Comparison of ENCODE assay signal across 24 cellular contexts in genomic region chr6:47729019-47729418, GRCh38. TPM values are rescaled to one million over a fixed set of nuclear protein-coding genes. Genes with fewer than 3 reads are reported as not detected.
DNase-seq lines count a peak whose midpoint lies in the region; ATAC-seq and TF ChIP-seq lines count a peak whose summit lies in the region.
"Had no signal": no experiment of that assay in that cellular context is flagged by ENCODE, and none has a peak within 500 bp of the region (broad histone marks: within the 10 kb centered on the region; RNA-seq: fewer than 3 reads in every experiment).

No MANE protein-coding gene starts in this region.

- H3K9me3 ChIP-seq in Panc1 (ENCODE audit: control insufficient read depth, insufficient read depth, low read depth, low read length), result no peaks in the 10 kb centered on the region
- H3K9me3 ChIP-seq: body of pancreas, prostate gland had no signal

- BruUV-seq in Panc1 (replicated peaks; lab: Mats Ljungman, UMichigan), result no TSS peak

- no peaks in the 10 kb centered on the region for H3K36me3 Mint-ChIP-seq in activated naive CD4-positive, alpha-beta T cell treated with anti-CD3 and anti-CD28 coated beads for 36 hours (ENCODE audit: low read depth)
- H3K36me3 Mint-ChIP-seq: CD8-positive, alpha-beta T cell; memory B cell; natural killer cell treated with Interleukin-12 subunit alpha and Interleukin-12 subunit beta and Interleukin-15 and Interleukin-18, amount 100 ng/mL, for 72 hours; stimulated activated naive B cell treated with anti-CD40 and anti-IgM and Interleukin-4, amounts not matched to agents 10 μg/mL and 1 μg/mL and 100 μg/mL, for 72 hours; type B pancreatic cell had no signal

- TF ChIP-seq CTCF in Panc1 (IDR thresholded peaks at IDR 0.05), result no peak
- TF ChIP-seq CTCF in foreskin keratinocyte (conservative IDR thresholded peaks at IDR 0.05), result no peak

- H3K27ac ChIP-seq in Panc1 (ENCODE audit: low read length), result no peak overlapping the region
- peak overlapping the region; percentile 93 for H3K27ac ChIP-seq in foreskin keratinocyte
- H3K27ac ChIP-seq: body of pancreas, prostate gland, WERI-Rb-1 had no signal

- POLR2A ChIA-PET in Panc1 (lab: Charles Lee), result no interaction called here

- H3K27me3 ChIP-seq in Panc1 (ENCODE audit: control insufficient read depth, insufficient read depth, low read length), result no peaks in the 10 kb centered on the region
- no peaks in the 10 kb centered on the region for H3K27me3 ChIP-seq in foreskin keratinocyte
- H3K27me3 ChIP-seq: body of pancreas had no signal

- no peaks in the 10 kb centered on the region for H3K36me3 ChIP-seq in Panc1 (ENCODE audit: control insufficient read depth, insufficient read depth, low read length)
- H3K36me3 ChIP-seq: prostate gland, WERI-Rb-1 had no signal

- peak overlapping the region; percentile 1 for H3K27ac Mint-ChIP-seq in activated naive CD4-positive, alpha-beta T cell treated with anti-CD3 and anti-CD28 coated beads for 36 hours
- no peak overlapping the region for H3K27ac Mint-ChIP-seq in stimulated activated naive CD8-positive, alpha-beta T cell treated with anti-CD3 and anti-CD28 coated beads, Interleukin-15, amount 100 ng/mL, for 72 hours
- H3K27ac Mint-ChIP-seq: CD8-positive, alpha-beta T cell; H9; memory B cell; natural killer cell treated with Interleukin-12 subunit alpha and Interleukin-12 subunit beta and Interleukin-15 and Interleukin-18, amount 100 ng/mL, for 72 hours; stimulated activated naive B cell treated with anti-CD40 and anti-IgM and Interleukin-4, amounts not matched to agents 10 μg/mL and 1 μg/mL and 100 μg/mL, for 72 hours; type B pancreatic cell had no signal

- H3K4me1 ChIP-seq in Panc1 (ENCODE audit: control insufficient read depth, insufficient read depth, low read length) (no peaks in the 10 kb centered on the region), foreskin keratinocyte (peaks cover 30% of the 10 kb centered on the region)
- H3K4me1 ChIP-seq: body of pancreas, prostate gland had no signal

- in situ Hi-C loops in Panc1 (cut with HindIII; ENCODE audit: low pct_unique_long_range_greater_than_20kb, low sequenced_read_pairs), result no loop called here

- no peaks in the 10 kb centered on the region for H3K9me3 Mint-ChIP-seq in activated naive CD4-positive, alpha-beta T cell treated with anti-CD3 and anti-CD28 coated beads for 36 hours
- H3K9me3 Mint-ChIP-seq in stimulated activated naive CD8-positive, alpha-beta T cell treated with anti-CD3 and anti-CD28 coated beads, Interleukin-15, amount 100 ng/mL, for 72 hours, result peaks cover 0 to 7% of the 10 kb centered on the region in 2 donors
- H3K9me3 Mint-ChIP-seq: CD8-positive, alpha-beta T cell; H9; memory B cell; natural killer cell treated with Interleukin-12 subunit alpha and Interleukin-12 subunit beta and Interleukin-15 and Interleukin-18, amount 100 ng/mL, for 72 hours; stimulated activated naive B cell treated with anti-CD40 and anti-IgM and Interleukin-4, amounts not matched to agents 10 μg/mL and 1 μg/mL and 100 μg/mL, for 72 hours had no signal

- intact Hi-C loops in activated naive CD4-positive, alpha-beta T cell treated with anti-CD3 and anti-CD28 coated beads for 36 hours (cut with micrococcal nuclease), result loop anchor here (1.0 kb wide), 3 partner anchors 10 to 14 kb away; no protein-coding TSS in a partner anchor
- intact Hi-C loops in Panc1 (cut with micrococcal nuclease; ENCODE audit: unreplicated experiment), result no loop called here

- CTCF ChIA-PET in activated naive CD4-positive, alpha-beta T cell treated with anti-CD3 and anti-CD28 coated beads for 36 hours (lab: Charles Lee), result interaction anchor here (1.4 to 2.7 kb wide), 2 partner anchors 10 to 97 kb away, joined by 3 to 18 read pairs; no protein-coding TSS in a partner anchor
- CTCF ChIA-PET in Panc1 (lab: Charles Lee), result no interaction called here

- no peak overlapping the region for H3K4me3 Mint-ChIP-seq in activated naive CD4-positive, alpha-beta T cell treated with anti-CD3 and anti-CD28 coated beads for 36 hours
- H3K4me3 Mint-ChIP-seq in stimulated activated naive CD8-positive, alpha-beta T cell treated with anti-CD3 and anti-CD28 coated beads, Interleukin-15, amount 100 ng/mL, for 72 hours, result no peak overlapping the region
- H3K4me3 Mint-ChIP-seq: CD8-positive, alpha-beta T cell; H9; memory B cell; natural killer cell treated with Interleukin-12 subunit alpha and Interleukin-12 subunit beta and Interleukin-15 and Interleukin-18, amount 100 ng/mL, for 72 hours; stimulated activated naive B cell treated with anti-CD40 and anti-IgM and Interleukin-4, amounts not matched to agents 10 μg/mL and 1 μg/mL and 100 μg/mL, for 72 hours; type B pancreatic cell had no signal

- H3K4me1 Mint-ChIP-seq in activated naive CD4-positive, alpha-beta T cell treated with anti-CD3 and anti-CD28 coated beads for 36 hours (ENCODE audit: low read depth), result peaks cover 16% of the 10 kb centered on the region
- peaks cover 11% of the 10 kb centered on the region for H3K4me1 Mint-ChIP-seq in stimulated activated naive CD8-positive, alpha-beta T cell treated with anti-CD3 and anti-CD28 coated beads, Interleukin-15, amount 100 ng/mL, for 72 hours
- H3K4me1 Mint-ChIP-seq: memory B cell; stimulated activated naive B cell treated with anti-CD40 and anti-IgM and Interleukin-4, amounts not matched to agents 10 μg/mL and 1 μg/mL and 100 μg/mL, for 72 hours had no signal

- no peak overlapping the region for H3K4me3 ChIP-seq in Panc1 (ENCODE audit: low read depth in 2 of 2, low read length in 2 of 2)
- H3K4me3 ChIP-seq: body of pancreas, prostate gland had no signal

- H3K27me3 Mint-ChIP-seq in activated naive CD4-positive, alpha-beta T cell treated with anti-CD3 and anti-CD28 coated beads for 36 hours (ENCODE audit: low read depth), result peaks cover 5% of the 10 kb centered on the region
- H3K27me3 Mint-ChIP-seq in stimulated activated naive CD8-positive, alpha-beta T cell treated with anti-CD3 and anti-CD28 coated beads, Interleukin-15, amount 100 ng/mL, for 72 hours, result peaks cover 24% of the 10 kb centered on the region
- H3K27me3 Mint-ChIP-seq: type B pancreatic cell had no signal

- DNase-seq in activated naive CD4-positive, alpha-beta T cell treated with anti-CD3 and anti-CD28 coated beads for 36 hours, result peak; percentile 27
- no peak for DNase-seq in activated naive CD4-positive, alpha-beta T cell (lab: John Stamatoyannopoulos, UW)
- no peak for DNase-seq in Panc1 (ENCODE audit: low read depth, low spot score)
- peak; percentile 86 to 92 for DNase-seq in foreskin keratinocyte
- no peak for DNase-seq in stimulated activated naive CD8-positive, alpha-beta T cell treated with anti-CD3 and anti-CD28 coated beads, Interleukin-15, amount 100 ng/mL, for 72 hours
- DNase-seq in NCI-H524 (lab: John Stamatoyannopoulos, UW), result no peak
- DNase-seq in NCI-H2107 treated with DMSO at 0.1 percent for 48 hours (lab: John Stamatoyannopoulos, UW; ENCODE audit: unreplicated experiment), result no peak
- DNase-seq: activated gamma-delta T cell treated with Interleukin-2 at 50 U/mL for 16 hours; body of pancreas; CD8-positive, alpha-beta T cell; DMS79; H9; NCI-H1436 treated with DMSO at 0.1 percent for 48 hours; NCI-H345; NK-92 treated with Interleukin-12 subunit alpha and Interleukin-12 subunit beta, amount 100 ng/mL, for 24 hours; stimulated activated naive B cell treated with anti-CD40 and anti-IgM and Interleukin-4, amounts not matched to agents 10 μg/mL and 1 μg/mL and 100 μg/mL, for 72 hours; WERI-Rb-1 had no signal

- ATAC-seq in Panc1 (0 out of 2 replicates have a peak, but pooled peaks have one; percentile 71), foreskin keratinocyte (peak; percentile 92), HG03457 (IDR thresholded peaks at IDR 0.05; ENCODE audit: unreplicated experiment) (no peak)
- ATAC-seq in stimulated activated naive CD8-positive, alpha-beta T cell treated with anti-CD3 and anti-CD28 coated beads, Interleukin-15, amount 100 ng/mL, for 72 hours, result peak; percentile 90
- ATAC-seq: body of pancreas; CD8-positive, alpha-beta T cell; stimulated activated naive B cell treated with anti-CD40 and anti-IgM and Interleukin-4, amounts not matched to agents 10 μg/mL and 1 μg/mL and 100 μg/mL, for 72 hours had no signal

RNA-seq across cellular contexts. Expression of gene ADGRF4, which starts 30.6 kb away (rescaled TPM):
- not detected for total RNA-seq in activated naive CD4-positive, alpha-beta T cell treated with anti-CD3 and anti-CD28 coated beads for 36 hours
- total RNA-seq in Panc1 (2021; ENCODE audit: unreplicated experiment) (0.10 TPM), foreskin keratinocyte (2.8 and 3.3 TPM in 2 replicates)
- not detected for polyA plus RNA-seq in Panc1 (2012; ENCODE audit: insufficient read length)
- 1.4 and 2.0 TPM in 2 replicates for polyA plus RNA-seq in foreskin keratinocyte
- total RNA-seq: activated CD8-positive, alpha-beta memory T cell treated with anti-CD3 and anti-CD28 coated beads for 36 hours; body of pancreas; CD8-positive, alpha-beta T cell; H9; natural killer cell treated with Interleukin-12 subunit alpha and Interleukin-12 subunit beta and Interleukin-15 and Interleukin-18, amount 100 ng/mL, for 72 hours; Right ventricle myocardium inferior had no signal

RNA-seq across cellular contexts. Expression of gene OPN5, which starts 52.8 kb away (rescaled TPM):
- not detected for total RNA-seq in activated naive CD4-positive, alpha-beta T cell treated with anti-CD3 and anti-CD28 coated beads for 36 hours
- total RNA-seq in Panc1 (2021; ENCODE audit: unreplicated experiment), result not detected
- not detected for polyA plus RNA-seq in Panc1 (2012; ENCODE audit: insufficient read length)
- not detected in 2 replicates for total RNA-seq in foreskin keratinocyte
- polyA plus RNA-seq in foreskin keratinocyte, result 0.01 TPM in 1 of 2 replicates, not detected in the other
- total RNA-seq: activated CD8-positive, alpha-beta memory T cell treated with anti-CD3 and anti-CD28 coated beads for 36 hours; body of pancreas; CD8-positive, alpha-beta T cell; H9; natural killer cell treated with Interleukin-12 subunit alpha and Interleukin-12 subunit beta and Interleukin-15 and Interleukin-18, amount 100 ng/mL, for 72 hours; Right ventricle myocardium inferior had no signal

Comparison
In these comparisons a context has a peak if more than half of its experiments do, and no peak if none do; other contexts are left out.
1. DNase-seq: peak in activated naive CD4-positive, alpha-beta T cell treated with anti-CD3 and anti-CD28 coated beads for 36 hours (single experiment) and foreskin keratinocyte (2 of 2); none in activated naive CD4-positive, alpha-beta T cell (0 of 4), Panc1 (single experiment), stimulated activated naive CD8-positive, alpha-beta T cell treated with anti-CD3 and anti-CD28 coated beads, Interleukin-15, amount 100 ng/mL, for 72 hours (0 of 2), NCI-H524 (0 of 2) and NCI-H2107 treated with DMSO at 0.1 percent for 48 hours (single experiment).